Comparison of ENCODE assay signal across 1 cellular context in the genomic region with DNA sequence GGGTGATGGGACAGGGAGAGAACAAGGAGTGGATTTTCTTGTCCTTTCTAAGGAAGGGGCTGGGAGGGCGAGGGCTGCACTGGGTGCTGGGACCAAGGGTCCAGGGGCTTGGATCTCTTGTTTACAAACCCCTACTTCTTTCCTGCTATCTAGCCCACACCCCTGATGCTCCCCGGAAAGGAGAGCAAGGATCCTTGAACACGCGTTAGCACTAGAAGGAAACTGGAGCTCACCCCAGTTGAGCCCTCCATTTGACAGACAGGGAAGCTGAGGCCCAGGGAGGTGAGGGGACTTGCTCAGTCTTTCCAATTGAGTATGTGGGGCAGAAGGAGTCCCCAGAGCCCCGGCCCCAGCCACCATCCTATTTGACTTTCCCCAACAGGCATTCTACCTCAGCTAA.
TF ChIP-seq lines count a peak whose summit lies in the region.

No MANE protein-coding gene starts in this region.

TF ChIP-seq in HepG2, 621 proteins besides CTCF, POLR2A, EP300 and RAD21:
- no peak for TF ChIP-seq ARID2 (CRISPR knock-in tag; IDR thresholded peaks at IDR 0.05; ENCODE audit: borderline replicate concordance)
- no peak for TF ChIP-seq ZNF101 (CRISPR knock-in tag; IDR thresholded peaks at IDR 0.05; ENCODE audit: borderline replicate concordance, low read depth)
- TF ChIP-seq PAWR (CRISPR knock-in tag; IDR thresholded peaks at IDR 0.05; ENCODE audit: borderline replicate concordance) = no peak
- no peak for TF ChIP-seq KLF15 (CRISPR knock-in tag; IDR thresholded peaks at IDR 0.05; ENCODE audit: borderline replicate concordance)
- no peak for TF ChIP-seq TMF1 (CRISPR knock-in tag; IDR thresholded peaks at IDR 0.05; ENCODE audit: low read depth)
